In the genomic region with DNA sequence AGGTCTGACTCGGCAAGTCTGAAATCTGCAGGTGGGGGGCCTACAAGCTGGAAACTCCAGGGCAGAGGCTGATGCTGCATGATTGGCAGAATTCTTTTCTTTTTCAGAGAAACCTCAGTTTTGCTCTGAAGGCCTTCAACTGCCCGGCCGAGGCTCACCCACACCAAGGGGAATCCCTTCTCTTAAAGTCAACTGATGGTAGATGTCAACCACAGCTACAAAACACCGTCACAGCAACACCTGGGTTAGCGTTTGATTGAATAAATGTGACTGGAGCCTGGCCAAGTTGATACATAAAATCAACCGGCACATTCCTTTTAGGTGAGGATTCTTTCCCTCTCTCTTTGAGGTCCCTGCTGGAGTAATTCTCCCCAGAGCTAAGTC, we compare ENCODE assay signal across 23 cellular contexts. TPM values are rescaled to one million over a fixed set of nuclear protein-coding genes. Genes with fewer than 3 reads are reported as not detected.
DNase-seq lines count a peak whose midpoint lies in the region; ATAC-seq and TF ChIP-seq lines count a peak whose summit lies in the region.
"Had no signal": no experiment of that assay in that cellular context is flagged by ENCODE, and none has a peak within 500 bp of the region (broad histone marks: within the 10 kb centered on the region; RNA-seq: fewer than 3 reads in every experiment).

No MANE protein-coding gene starts in this region.

- H3K36me3 ChIP-seq in RWPE2 (ENCODE audit: low read depth) = no peaks in the 10 kb centered on the region
- no peaks in the 10 kb centered on the region for H3K36me3 ChIP-seq in gastrocnemius medialis
- H3K36me3 ChIP-seq in GM23248 (ENCODE audit: low read depth) = no peaks in the 10 kb centered on the region
- H3K36me3 ChIP-seq: esophagus muscularis mucosa, neutrophil, SJSA1, uterus had no signal

- no peak overlapping the region for H3K9ac ChIP-seq in GM23248

- WGBS in GM23248 (ENCODE audit: low coverage in 1 of 2, low lambda C conversion rate in 2 of 2, missing lambda C conversion rate in 2 of 2), 2 experiments = 88 to 89% methylated on average over 6 of the region's 6 CpGs

- no peaks in the 10 kb centered on the region for H3K9me2 ChIP-seq in GM23248 (ENCODE audit: insufficient read depth)

- H3K27ac ChIP-seq in RWPE2 (ENCODE audit: poor library complexity, severe bottlenecking) = no peak overlapping the region
- H3K27ac ChIP-seq in gastrocnemius medialis = peak overlapping the region in 3 of 4 donors; percentile 85 to 92 (median 89)
- no peak overlapping the region for H3K27ac ChIP-seq in GM23248
- H3K27ac ChIP-seq: 22Rv1, esophagus muscularis mucosa, neutrophil, SJSA1, uterus, VCaP had no signal

- H3F3A ChIP-seq in GM23248 (ENCODE audit: insufficient read depth) = 0 out of 2 replicates have a peak, but pooled peaks cover 9% of the 10 kb centered on the region

- peak; percentile 53 to 66 for ATAC-seq in activated CD4-positive, CD25-positive, alpha-beta regulatory T cell treated with anti-CD3 and anti-CD28 coated beads, Interleukin-2, amount 50 U/mL, for 24 hours
- ATAC-seq in RWPE2 (ENCODE audit: low read depth) (peak; percentile 5; the same call in 1 of the 3 replicates), gastrocnemius medialis (no peak)
- ATAC-seq: left ventricle myocardium superior had no signal

- H3K27me3 ChIP-seq in RWPE2 (ENCODE audit: insufficient read depth, poor library complexity, severe bottlenecking) = no peaks in the 10 kb centered on the region
- H3K27me3 ChIP-seq in gastrocnemius medialis = no peaks in the 10 kb centered on the region
- no peaks in the 10 kb centered on the region for H3K27me3 ChIP-seq in GM23248 (replicated peaks; ENCODE audit: insufficient read depth)
- H3K27me3 ChIP-seq: esophagus muscularis mucosa, SJSA1, uterus had no signal

- intact Hi-C loops in gastrocnemius medialis (cut with DNase I; ENCODE audit: low total_unique reads) = no loop called here

- H3K4me1 ChIP-seq in RWPE2 (ENCODE audit: insufficient read depth, poor library complexity, severe bottlenecking) (peaks cover 13% of the 10 kb centered on the region), gastrocnemius medialis (peaks cover 29 to 44% of the 10 kb centered on the region in 2 donors), GM23248 (ENCODE audit: insufficient read depth) (peaks cover 18% of the 10 kb centered on the region)

- no peaks in the 10 kb centered on the region for H4K20me1 ChIP-seq in GM23248 (ENCODE audit: insufficient read depth)

- H3K9me3 ChIP-seq in RWPE2 (ENCODE audit: severe bottlenecking) (no peaks in the 10 kb centered on the region), gastrocnemius medialis (no peaks in the 10 kb centered on the region), GM23248 (ENCODE audit: low read depth) (no peaks in the 10 kb centered on the region)
- H3K9me3 ChIP-seq: esophagus muscularis mucosa, neutrophil, SJSA1, uterus had no signal

- no peak overlapping the region for H3K4me3 ChIP-seq in RWPE2 (ENCODE audit: severe bottlenecking)
- no peak overlapping the region for H3K4me3 ChIP-seq in gastrocnemius medialis
- no peak overlapping the region for H3K4me3 ChIP-seq in GM23248
- H3K4me3 ChIP-seq: esophagus muscularis mucosa, SJSA1, uterus had no signal

- no peak overlapping the region for H3K4me2 ChIP-seq in GM23248 (ENCODE audit: unreplicated experiment)

- H3K79me2 ChIP-seq in GM23248 (ENCODE audit: insufficient read depth) = no peaks in the 10 kb centered on the region

- DNase-seq in activated CD4-positive, CD25-positive, alpha-beta regulatory T cell treated with anti-CD3 and anti-CD28 coated beads, Interleukin-2, amount 50 U/mL, for 72 hours = no peak
- no peak for DNase-seq in RWPE2 (ENCODE audit: low spot score)
- DNase-seq in islet precursor cell = peak; percentile 13
- DNase-seq in gastrocnemius medialis = no peak
- no peak for DNase-seq in GM23248
- DNase-seq in GM13976 (ENCODE audit: low spot score) = no peak
- DNase-seq in KBM-7 = no peak
- DNase-seq: activated CD4-positive, alpha-beta T cell treated with anti-CD3 and anti-CD28 coated beads, Interleukin-2, amount 50 U/mL, for 4 hours; activated naive CD4-positive, alpha-beta T cell treated with Interleukin-2 at 50 U/mL for 16 hours; activated T-cell treated with anti-CD3 and anti-CD28 coated beads for 4 hours; central memory CD4-positive, alpha-beta T cell; effector CD4-positive, alpha-beta T cell; left ventricle myocardium superior; NCI-H1417; retina; T-helper 2 cell; uterus had no signal

- no peak for TF ChIP-seq POLR2A in gastrocnemius medialis (IDR thresholded peaks at IDR 0.05)

- TF ChIP-seq CTCF in RWPE2 (IDR thresholded peaks at IDR 0.05; ENCODE audit: poor library complexity, severe bottlenecking) = no peak
- TF ChIP-seq CTCF in gastrocnemius medialis (IDR thresholded peaks at IDR 0.05 in 4 of 5, conservative IDR thresholded peaks at IDR 0.05 in 1 of 5) = no peak
- TF ChIP-seq CTCF in GM13976 (IDR thresholded peaks at IDR 0.05; ENCODE audit: borderline replicate concordance, control extremely low read depth, extremely low read depth, insufficient read depth, missing control alignments) = no peak

- H2AFZ ChIP-seq in GM23248 = no peak overlapping the region

- in situ Hi-C loops in gastrocnemius medialis (cut with MboI; ENCODE audit: low sequenced_read_pairs in 4 of 4) (no loop called here), GM23248 (cut with MboI) (no loop called here), GM13976 (cut with MboI; ENCODE audit: low sequenced_read_pairs, unreplicated experiment) (no loop called here), KBM-7 (cut with MboI; ENCODE audit: low pct_unique_long_range_greater_than_20kb, low sequenced_read_pairs) (no loop called here)

RNA-seq across cellular contexts. Expression of gene KIAA0232, which starts 15.2 kb away (rescaled TPM):
- 10 to 100 TPM; 39.1 to 66.4 (median 60.4) TPM for total RNA-seq in gastrocnemius medialis
- total RNA-seq in GM23248 (2014; rRNA removed; shearing (Covaris generic)) = 20.6 and 32.6 TPM in 2 replicates
- 20.7 and 21.7 TPM in 2 replicates for polyA plus RNA-seq in GM23248 (2016; fragmentation: Nextera tagmentation; extraction: Ambion mirVana)

RNA-seq across cellular contexts. Expression of gene BLOC1S4, which starts 51.4 kb away (rescaled TPM):
- total RNA-seq in gastrocnemius medialis = 10 to 100 TPM; 15.7 to 25.7 (median 22.3) TPM
- 22.9 and 27.3 TPM in 2 replicates for total RNA-seq in GM23248 (2014; rRNA removed; shearing (Covaris generic))
- 22.7 and 23.3 TPM in 2 replicates for polyA plus RNA-seq in GM23248 (2016; fragmentation: Nextera tagmentation; extraction: Ambion mirVana)

RNA-seq across cellular contexts. Expression of gene MRFAP1L1, which starts 57.7 kb away (rescaled TPM):
- 10 to 100 TPM; 43.8 to 54.6 (median 46.9) TPM for total RNA-seq in gastrocnemius medialis
- total RNA-seq in GM23248 (2014; rRNA removed; shearing (Covaris generic)) = 44.1 and 62.6 TPM in 2 replicates
- 43.9 and 46.1 TPM in 2 replicates for polyA plus RNA-seq in GM23248 (2016; fragmentation: Nextera tagmentation; extraction: Ambion mirVana)

Comparison
In these comparisons a context has a peak if more than half of its experiments do, and no peak if none do; other contexts are left out.
1. ATAC-seq: peak in activated CD4-positive, CD25-positive, alpha-beta regulatory T cell treated with anti-CD3 and anti-CD28 coated beads, Interleukin-2, amount 50 U/mL, for 24 hours (2 of 2) and RWPE2 (single experiment); none in gastrocnemius medialis (0 of 2).
2. H3K27ac ChIP-seq: peak in gastrocnemius medialis (3 of 4); none in RWPE2 (single experiment) and GM23248 (single experiment).